Comparison of ENCODE assay signal across 11 cellular contexts in the genomic region with DNA sequence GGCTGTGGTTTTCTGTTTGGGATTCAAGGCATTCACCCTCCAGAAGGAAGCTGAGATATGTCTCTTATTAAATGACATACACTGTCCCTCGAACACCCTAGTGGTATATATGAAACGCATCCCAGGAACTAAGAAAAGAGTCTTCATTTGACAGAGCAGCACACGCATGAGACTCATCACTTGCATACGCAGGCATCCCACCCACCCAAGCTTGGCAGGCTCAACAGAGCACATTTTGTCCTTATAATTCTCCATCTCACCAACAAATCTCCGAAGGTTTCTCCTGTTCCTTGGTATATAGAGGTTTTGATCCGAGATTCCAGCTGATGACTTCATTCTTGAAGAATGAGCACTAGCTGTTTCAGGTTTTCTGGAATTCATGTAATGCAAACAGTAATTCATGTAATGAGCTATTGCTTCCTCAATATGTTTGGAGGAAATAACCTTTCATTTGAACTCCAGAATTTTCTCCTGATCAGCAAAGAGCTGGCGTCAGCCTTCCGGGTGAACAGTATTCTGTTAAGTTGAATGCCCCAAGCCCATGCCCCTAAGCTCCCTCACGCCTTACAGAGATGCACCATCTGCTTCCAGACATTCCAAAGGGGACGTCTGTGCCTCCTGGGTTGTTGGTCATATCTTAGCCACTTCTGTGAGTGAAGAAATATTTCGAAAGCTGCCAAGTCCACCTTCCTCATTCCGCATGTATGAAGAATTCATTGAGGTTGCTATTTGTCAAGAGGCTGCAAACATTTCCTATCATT.
DNase-seq lines count a peak whose midpoint lies in the region; ATAC-seq, FAIRE-seq and TF ChIP-seq lines count a peak whose summit lies in the region.
"Had no signal": no experiment of that assay in that cellular context is flagged by ENCODE, and none has a peak within 500 bp of the region (broad histone marks: within the 10 kb centered on the region; RNA-seq: fewer than 3 reads in every experiment).

No MANE protein-coding gene starts in this region.

- no peak overlapping the region for H3K4me3 ChIP-seq in small intestine (ENCODE audit: low read depth in 1 of 2, low read length in 2 of 2)

- no peak overlapping the region for H3K27ac ChIP-seq in small intestine (ENCODE audit: low read depth in 1 of 2, low read length in 1 of 2)

- H3K27me3 ChIP-seq in small intestine (ENCODE audit: control insufficient read depth in 2 of 2, insufficient read depth in 2 of 2, low read length in 2 of 2) = peaks cover 0 to under 1% of the 10 kb centered on the region in 2 donors

- DNase-seq in EL (peak; percentile 99), RPMI7951 (ENCODE audit: low read depth) (peak; percentile 93), fibroblast of gingiva (ENCODE audit: low read depth) (peak; percentile 87), osteocyte (ENCODE audit: extremely low spot score, unreplicated experiment) (peak; percentile 65), small intestine (no peak), NCI-H524 (lab: John Stamatoyannopoulos, UW) (no peak)
- DNase-seq: activated T-cell treated with anti-CD3 and anti-CD28 coated beads, Interleukin-2, amount 50 U/mL, for 72 hours; NCI-H82; right cardiac atrium had no signal

- H3K27ac Mint-ChIP-seq in osteocyte (ENCODE audit: unreplicated experiment) = peak overlapping the region; percentile 85
- H3K27ac Mint-ChIP-seq: activated T-cell treated with anti-CD3 and anti-CD28 coated beads, Interleukin-2, amount 50 U/mL, for 72 hours had no signal

- no peaks in the 10 kb centered on the region for H3K36me3 ChIP-seq in small intestine (ENCODE audit: control insufficient read depth in 2 of 2, insufficient read depth in 2 of 2, low read length in 2 of 2)

- H3K36me3 Mint-ChIP-seq in osteocyte (ENCODE audit: unreplicated experiment) = no peaks in the 10 kb centered on the region

- no peaks in the 10 kb centered on the region for H3K27me3 Mint-ChIP-seq in osteocyte (ENCODE audit: unreplicated experiment)

- FAIRE-seq in small intestine (lab: Jason Lieb, UNC) = no peak

- TF ChIP-seq CTCF in osteocyte (IDR thresholded peaks at IDR 0.05) = peak; percentile 20

- H3K9me3 ChIP-seq in small intestine (ENCODE audit: control insufficient read depth, low read depth) = no peaks in the 10 kb centered on the region

- ATAC-seq in HG03039 (IDR thresholded peaks at IDR 0.05; ENCODE audit: unreplicated experiment) = no peak
- no peak for ATAC-seq in GM18858 (IDR thresholded peaks at IDR 0.05; ENCODE audit: unreplicated experiment)
- ATAC-seq: activated T-cell treated with anti-CD3 and anti-CD28 coated beads, Interleukin-2, amount 50 U/mL, for 72 hours; right cardiac atrium had no signal

- no peaks in the 10 kb centered on the region for H3K4me1 ChIP-seq in small intestine (ENCODE audit: control insufficient read depth in 2 of 2, insufficient read depth in 1 of 2, low read depth in 1 of 2, low read length in 1 of 2)

- peaks cover 36% of the 10 kb centered on the region for H3K4me1 Mint-ChIP-seq in osteocyte (ENCODE audit: unreplicated experiment)

- H3K9me3 Mint-ChIP-seq in osteocyte (ENCODE audit: unreplicated experiment) = no peaks in the 10 kb centered on the region
- H3K9me3 Mint-ChIP-seq: activated T-cell treated with anti-CD3 and anti-CD28 coated beads, Interleukin-2, amount 50 U/mL, for 72 hours had no signal

- 48 to 65% (median 64%) methylated on average over 12 of the region's 12 CpGs for WGBS in small intestine, 3 donors

- H3K4me3 Mint-ChIP-seq in osteocyte (ENCODE audit: unreplicated experiment) = peak overlapping the region; percentile 38
- H3K4me3 Mint-ChIP-seq: activated T-cell treated with anti-CD3 and anti-CD28 coated beads, Interleukin-2, amount 50 U/mL, for 72 hours had no signal

Comparison
In these comparisons a context has a peak if more than half of its experiments do, and no peak if none do; other contexts are left out.
1. DNase-seq: peak in EL (single experiment), RPMI7951 (single experiment), fibroblast of gingiva (single experiment) and osteocyte (single experiment); none in small intestine (single experiment) and NCI-H524 (0 of 2).